In genomic region chr5:141477169-141477568, GRCh38 we compare ENCODE assay signal across 11 cellular contexts. TPM values are rescaled to one million over a fixed set of nuclear protein-coding genes. Genes with fewer than 3 reads are reported as not detected.
DNase-seq lines count a peak whose midpoint lies in the region; ATAC-seq and TF ChIP-seq lines count a peak whose summit lies in the region.
"Had no signal": no experiment of that assay in that cellular context is flagged by ENCODE, and none has a peak within 500 bp of the region (broad histone marks: within the 10 kb centered on the region; RNA-seq: fewer than 3 reads in every experiment).

No MANE protein-coding gene starts in this region.

- H3K27ac Mint-ChIP-seq in effector memory CD8-positive, alpha-beta T cell, result no peak overlapping the region
- no peak overlapping the region for H3K27ac Mint-ChIP-seq in neural crest cell (ENCODE audit: unreplicated experiment)

- H3K27ac ChIP-seq in MM.1S (ENCODE audit: low read length), result no peak overlapping the region

- H3K27me3 ChIP-seq in BJ (ENCODE audit: control insufficient read depth, insufficient read depth, low read length) (no peaks in the 10 kb centered on the region), MM.1S (replicated peaks; ENCODE audit: insufficient read depth, low read length) (no peaks in the 10 kb centered on the region)

- CTCF ChIA-PET in BJ (lab: Yijun Ruan, JAX), result interaction anchor here (0.8 to 4.9 kb wide), 13 partner anchors 9 to 81 kb away, joined by 3 to 46 read pairs (median 6); partner anchors contain the start of genes PCDHGA10, PCDHGA12, PCDHGB7 and PCDHGC5

- no peaks in the 10 kb centered on the region for H3K79me2 ChIP-seq in MM.1S (ENCODE audit: low read length)

- peaks cover 2% of the 10 kb centered on the region for H3K36me3 Mint-ChIP-seq in effector memory CD8-positive, alpha-beta T cell (ENCODE audit: insufficient read depth)
- peaks cover 39% of the 10 kb centered on the region for H3K36me3 Mint-ChIP-seq in neural crest cell (ENCODE audit: low read depth)

- peak overlapping the region; percentile 53 for H3K4me3 ChIP-seq in BJ (ENCODE audit: low read depth, low read length)
- no peak overlapping the region for H3K4me3 ChIP-seq in MM.1S (ENCODE audit: low read length)

- H3K36me3 ChIP-seq in BJ (ENCODE audit: control insufficient read depth, insufficient read depth, low read length), result no peaks in the 10 kb centered on the region
- no peaks in the 10 kb centered on the region for H3K36me3 ChIP-seq in MM.1S (replicated peaks; ENCODE audit: insufficient read depth, low read length)

- ATAC-seq in effector memory CD8-positive, alpha-beta T cell (replicated peaks), result no peak
- ATAC-seq in GM18517 (IDR thresholded peaks at IDR 0.05; ENCODE audit: unreplicated experiment), result no peak
- ATAC-seq: HCT116 had no signal

- H3F3A ChIP-seq in MM.1S (ENCODE audit: insufficient read depth, low read length), result no peaks in the 10 kb centered on the region

- H3K4me1 Mint-ChIP-seq in effector memory CD8-positive, alpha-beta T cell (ENCODE audit: low read depth in 2 of 2), result peaks cover 18 to 24% of the 10 kb centered on the region in 2 donors
- H3K4me1 Mint-ChIP-seq in neural crest cell, result peaks cover 61% of the 10 kb centered on the region

- peaks cover 78 to 90% of the 10 kb centered on the region in 2 donors for H3K27me3 Mint-ChIP-seq in effector memory CD8-positive, alpha-beta T cell
- H3K27me3 Mint-ChIP-seq in neural crest cell (ENCODE audit: low read depth), result no peaks in the 10 kb centered on the region

- TF ChIP-seq CTCF in BJ (IDR thresholded peaks at IDR 0.05; ENCODE audit: insufficient read depth, low read depth, low read length), result no peak
- no peak for TF ChIP-seq CTCF in MM.1S (IDR thresholded peaks at IDR 0.05; ENCODE audit: low read length)
- no peak for TF ChIP-seq CTCF in neural crest cell (conservative IDR thresholded peaks at IDR 0.05)

- no peaks in the 10 kb centered on the region for H4K20me1 ChIP-seq in MM.1S (ENCODE audit: insufficient read depth, low read length)

- H2AFZ ChIP-seq in MM.1S (ENCODE audit: low read length), result no peak overlapping the region

- H3K4me2 ChIP-seq in MM.1S (ENCODE audit: low read depth, low read length), result peak overlapping the region; percentile 97

- peaks cover 5% of the 10 kb centered on the region for H3K4me1 ChIP-seq in MM.1S (ENCODE audit: low read length)

- DNase-seq in BJ (ENCODE audit: low read depth), result no peak
- no peak for DNase-seq in MM.1S
- DNase-seq in effector memory CD8-positive, alpha-beta T cell, result no peak
- no peak for DNase-seq in neural crest cell (ENCODE audit: low read depth, low spot score)
- DNase-seq in KBM-7, result no peak
- no peak for DNase-seq in NCI-H82 treated with DMSO at 0.1 percent for 48 hours (lab: John Stamatoyannopoulos, UW; ENCODE audit: unreplicated experiment)
- DNase-seq in cerebellum (ENCODE audit: low spot score), result no peak
- DNase-seq: NCI-H1694 treated with DMSO at 0.1 percent for 48 hours had no signal

- H3K9ac ChIP-seq in MM.1S (ENCODE audit: low read length), result no peak overlapping the region

- no peaks in the 10 kb centered on the region for H3K9me3 ChIP-seq in MM.1S (replicated peaks; ENCODE audit: insufficient read depth, low read length)

- H3K9me2 ChIP-seq in MM.1S (replicated peaks; ENCODE audit: insufficient read depth, low read length), result no peaks in the 10 kb centered on the region

- POLR2A ChIA-PET in BJ (lab: Charles Lee), result no interaction called here

- in situ Hi-C loops in KBM-7 (cut with MboI; ENCODE audit: low pct_unique_long_range_greater_than_20kb, low sequenced_read_pairs), result no loop called here

- peak overlapping the region; percentile 41 to 85 for H3K4me3 Mint-ChIP-seq in effector memory CD8-positive, alpha-beta T cell
- H3K4me3 Mint-ChIP-seq in neural crest cell, result peak overlapping the region; percentile 99

- no peaks in the 10 kb centered on the region for H3K9me3 Mint-ChIP-seq in effector memory CD8-positive, alpha-beta T cell
- no peaks in the 10 kb centered on the region for H3K9me3 Mint-ChIP-seq in neural crest cell

RNA-seq across cellular contexts. Expression of gene PCDHGC3, which starts 1.4 kb away (rescaled TPM):
- 36.5 and 56.3 TPM in 2 replicates for polyA plus RNA-seq in BJ (2011; rRNA removed)
- polyA minus RNA-seq in BJ (2011; rRNA and poly(A)+ RNA removed), result 17.3 and 24.8 TPM in 2 replicates
- total RNA-seq in neural crest cell (98.2 and 107 TPM in 2 replicates), cerebellum (72.8 TPM)

RNA-seq across cellular contexts. Expression of gene PCDHGC4, which starts 7.7 kb away (rescaled TPM):
- polyA plus RNA-seq in BJ (2011; rRNA removed), result 0.49 TPM in 2 replicates
- polyA minus RNA-seq in BJ (2011; rRNA and poly(A)+ RNA removed), result 5.5 and 5.6 TPM in 2 replicates
- total RNA-seq in neural crest cell, result 14.8 and 15.9 TPM in 2 replicates
- 63.2 TPM for total RNA-seq in cerebellum
- total RNA-seq: activated CD8-positive, alpha-beta memory T cell treated with anti-CD3 and anti-CD28 coated beads for 36 hours had no signal

RNA-seq across cellular contexts. Expression of gene PCDHGC5, which starts 11.7 kb away (rescaled TPM):
- polyA plus RNA-seq in BJ (2011; rRNA removed), result 0.99 and 1.6 TPM in 2 replicates
- polyA minus RNA-seq in BJ (2011; rRNA and poly(A)+ RNA removed), result 6.6 and 6.8 TPM in 2 replicates
- total RNA-seq in neural crest cell, result 2.2 and 3.0 TPM in 2 replicates
- total RNA-seq in cerebellum, result 16.4 TPM
- total RNA-seq: activated CD8-positive, alpha-beta memory T cell treated with anti-CD3 and anti-CD28 coated beads for 36 hours had no signal

RNA-seq across cellular contexts. Expression of gene PCDHGA12, which starts 46.9 kb away (rescaled TPM):
- polyA plus RNA-seq in BJ (2011; rRNA removed), result 6.1 and 7.9 TPM in 2 replicates
- 8.3 and 9.1 TPM in 2 replicates for polyA minus RNA-seq in BJ (2011; rRNA and poly(A)+ RNA removed)
- total RNA-seq in neural crest cell, result 1.5 and 1.8 TPM in 2 replicates
- total RNA-seq in cerebellum, result 20.1 TPM

RNA-seq across cellular contexts. Expression of gene PCDHGA11, which starts 56.3 kb away (rescaled TPM):
- 5.4 and 7.4 TPM in 2 replicates for polyA plus RNA-seq in BJ (2011; rRNA removed)
- 11.8 and 13.5 TPM in 2 replicates for polyA minus RNA-seq in BJ (2011; rRNA and poly(A)+ RNA removed)
- total RNA-seq in neural crest cell (1.8 and 2.4 TPM in 2 replicates), cerebellum (29.1 TPM)
- total RNA-seq: activated CD8-positive, alpha-beta memory T cell treated with anti-CD3 and anti-CD28 coated beads for 36 hours had no signal
